1 cellular context compared by ENCODE assay signal in the genomic region with DNA sequence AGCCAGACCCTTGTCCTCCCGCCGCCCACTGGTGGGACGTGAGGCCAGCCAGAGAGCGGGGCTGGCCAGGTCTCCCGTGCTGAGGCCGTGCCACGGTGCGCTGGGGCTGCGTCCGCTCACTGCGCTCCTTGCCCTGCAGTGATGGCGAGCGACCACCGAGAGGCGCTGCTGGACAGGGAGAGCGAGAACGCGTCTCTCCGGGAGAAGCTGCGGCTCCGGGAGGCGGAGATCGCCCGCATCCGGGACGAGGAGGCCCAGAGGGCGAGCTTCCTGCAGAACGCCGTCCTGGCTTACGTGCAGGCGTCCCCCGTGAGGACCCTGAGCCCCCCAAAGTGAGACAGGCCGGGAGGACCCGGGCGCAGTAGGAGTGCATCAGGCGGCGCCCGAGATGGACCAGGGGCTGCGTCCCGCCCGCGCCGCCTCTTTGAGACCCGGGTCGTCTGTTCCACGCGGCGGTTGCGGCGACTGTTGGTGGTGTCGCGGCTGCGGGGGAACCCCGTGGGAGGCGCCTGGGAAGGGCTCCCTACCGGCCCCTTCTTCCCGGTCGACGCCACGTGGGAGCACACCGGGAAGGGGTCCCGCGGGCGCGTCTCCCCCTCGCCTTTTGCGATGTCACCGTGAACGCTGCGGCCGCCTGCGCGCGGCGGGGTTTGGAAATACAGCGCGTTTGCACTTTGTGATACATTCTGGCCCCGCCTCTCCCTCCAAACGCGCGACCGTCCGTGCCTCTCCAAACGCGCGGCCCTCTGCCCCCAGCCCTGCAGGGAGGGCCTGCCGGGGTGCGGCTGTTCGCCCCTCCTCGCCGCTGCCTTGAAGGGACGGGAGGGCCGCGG.
TF ChIP-seq lines count a peak whose summit lies in the region.

No MANE protein-coding gene starts in this region.

TF ChIP-seq in K562, 482 proteins besides CTCF, POLR2A, EP300 and RAD21 (continued from another document and continues in another):
- TF ChIP-seq, protein P1, sequence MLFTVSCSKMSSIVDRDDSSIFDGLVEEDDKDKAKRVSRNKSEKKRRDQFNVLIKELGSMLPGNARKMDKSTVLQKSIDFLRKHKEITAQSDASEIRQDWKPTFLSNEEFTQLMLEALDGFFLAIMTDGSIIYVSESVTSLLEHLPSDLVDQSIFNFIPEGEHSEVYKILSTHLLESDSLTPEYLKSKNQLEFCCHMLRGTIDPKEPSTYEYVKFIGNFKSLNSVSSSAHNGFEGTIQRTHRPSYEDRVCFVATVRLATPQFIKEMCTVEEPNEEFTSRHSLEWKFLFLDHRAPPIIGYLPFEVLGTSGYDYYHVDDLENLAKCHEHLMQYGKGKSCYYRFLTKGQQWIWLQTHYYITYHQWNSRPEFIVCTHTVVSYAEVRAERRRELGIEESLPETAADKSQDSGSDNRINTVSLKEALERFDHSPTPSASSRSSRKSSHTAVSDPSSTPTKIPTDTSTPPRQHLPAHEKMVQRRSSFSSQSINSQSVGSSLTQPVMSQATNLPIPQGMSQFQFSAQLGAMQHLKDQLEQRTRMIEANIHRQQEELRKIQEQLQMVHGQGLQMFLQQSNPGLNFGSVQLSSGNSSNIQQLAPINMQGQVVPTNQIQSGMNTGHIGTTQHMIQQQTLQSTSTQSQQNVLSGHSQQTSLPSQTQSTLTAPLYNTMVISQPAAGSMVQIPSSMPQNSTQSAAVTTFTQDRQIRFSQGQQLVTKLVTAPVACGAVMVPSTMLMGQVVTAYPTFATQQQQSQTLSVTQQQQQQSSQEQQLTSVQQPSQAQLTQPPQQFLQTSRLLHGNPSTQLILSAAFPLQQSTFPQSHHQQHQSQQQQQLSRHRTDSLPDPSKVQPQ (CRISPR knock-in tag; IDR thresholded peaks at IDR 0.05; ENCODE audit: borderline replicate concordance): no peak
- no peak for TF ChIP-seq CBX1 (IDR thresholded peaks at IDR 0.05; ENCODE audit: low read depth)
- no peak for TF ChIP-seq KDM5B (IDR thresholded peaks at IDR 0.05; ENCODE audit: insufficient replicate concordance, low read depth, low read length)
- no peak for TF ChIP-seq KHSRP (IDR thresholded peaks at IDR 0.05)
- TF ChIP-seq RBM39 (optimal IDR thresholded peaks at IDR 0.05; ENCODE audit: low read depth, low read length): no peak
- TF ChIP-seq BDP1 (IDR thresholded peaks at IDR 0.05; ENCODE audit: insufficient read depth, insufficient read length): no peak
- TF ChIP-seq MEF2D (tag; conservative IDR thresholded peaks at IDR 0.05; ENCODE audit: low read depth): no peak
- no peak for TF ChIP-seq CREBBP (IDR thresholded peaks at IDR 0.05; ENCODE audit: low read depth, low read length)
- TF ChIP-seq NFIC (IDR thresholded peaks at IDR 0.05): peak; percentile 42; the same call in 1 of the 2 replicates
- peak; percentile 83 for TF ChIP-seq CC2D1A (IDR thresholded peaks at IDR 0.05)
- no peak for TF ChIP-seq PURB (CRISPR knock-in tag; IDR thresholded peaks at IDR 0.05; ENCODE audit: low read depth)
- TF ChIP-seq HNRNPUL1 (IDR thresholded peaks at IDR 0.05; ENCODE audit: low read length): no peak
- TF ChIP-seq, protein P2, sequence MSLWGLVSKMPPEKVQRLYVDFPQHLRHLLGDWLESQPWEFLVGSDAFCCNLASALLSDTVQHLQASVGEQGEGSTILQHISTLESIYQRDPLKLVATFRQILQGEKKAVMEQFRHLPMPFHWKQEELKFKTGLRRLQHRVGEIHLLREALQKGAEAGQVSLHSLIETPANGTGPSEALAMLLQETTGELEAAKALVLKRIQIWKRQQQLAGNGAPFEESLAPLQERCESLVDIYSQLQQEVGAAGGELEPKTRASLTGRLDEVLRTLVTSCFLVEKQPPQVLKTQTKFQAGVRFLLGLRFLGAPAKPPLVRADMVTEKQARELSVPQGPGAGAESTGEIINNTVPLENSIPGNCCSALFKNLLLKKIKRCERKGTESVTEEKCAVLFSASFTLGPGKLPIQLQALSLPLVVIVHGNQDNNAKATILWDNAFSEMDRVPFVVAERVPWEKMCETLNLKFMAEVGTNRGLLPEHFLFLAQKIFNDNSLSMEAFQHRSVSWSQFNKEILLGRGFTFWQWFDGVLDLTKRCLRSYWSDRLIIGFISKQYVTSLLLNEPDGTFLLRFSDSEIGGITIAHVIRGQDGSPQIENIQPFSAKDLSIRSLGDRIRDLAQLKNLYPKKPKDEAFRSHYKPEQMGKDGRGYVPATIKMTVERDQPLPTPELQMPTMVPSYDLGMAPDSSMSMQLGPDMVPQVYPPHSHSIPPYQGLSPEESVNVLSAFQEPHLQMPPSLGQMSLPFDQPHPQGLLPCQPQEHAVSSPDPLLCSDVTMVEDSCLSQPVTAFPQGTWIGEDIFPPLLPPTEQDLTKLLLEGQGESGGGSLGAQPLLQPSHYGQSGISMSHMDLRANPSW (CRISPR knock-in tag; IDR thresholded peaks at IDR 0.05): 0 out of 2 replicates have a peak, but pooled peaks have one; percentile 45
- TF ChIP-seq MED1 (CRISPR knock-in tag; IDR thresholded peaks at IDR 0.05; ENCODE audit: borderline replicate concordance): no peak
- TF ChIP-seq, protein P3, sequence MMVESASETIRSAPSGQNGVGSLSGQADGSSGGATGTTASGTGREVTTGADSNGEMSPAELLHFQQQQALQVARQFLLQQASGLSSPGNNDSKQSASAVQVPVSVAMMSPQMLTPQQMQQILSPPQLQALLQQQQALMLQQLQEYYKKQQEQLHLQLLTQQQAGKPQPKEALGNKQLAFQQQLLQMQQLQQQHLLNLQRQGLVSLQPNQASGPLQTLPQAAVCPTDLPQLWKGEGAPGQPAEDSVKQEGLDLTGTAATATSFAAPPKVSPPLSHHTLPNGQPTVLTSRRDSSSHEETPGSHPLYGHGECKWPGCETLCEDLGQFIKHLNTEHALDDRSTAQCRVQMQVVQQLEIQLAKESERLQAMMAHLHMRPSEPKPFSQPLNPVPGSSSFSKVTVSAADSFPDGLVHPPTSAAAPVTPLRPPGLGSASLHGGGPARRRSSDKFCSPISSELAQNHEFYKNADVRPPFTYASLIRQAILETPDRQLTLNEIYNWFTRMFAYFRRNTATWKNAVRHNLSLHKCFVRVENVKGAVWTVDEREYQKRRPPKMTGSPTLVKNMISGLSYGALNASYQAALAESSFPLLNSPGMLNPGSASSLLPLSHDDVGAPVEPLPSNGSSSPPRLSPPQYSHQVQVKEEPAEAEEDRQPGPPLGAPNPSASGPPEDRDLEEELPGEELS (CRISPR knock-in tag; IDR thresholded peaks at IDR 0.05; ENCODE audit: borderline replicate concordance): no peak
- peak; percentile 85 for TF ChIP-seq CXXC5 (CRISPR knock-in tag; IDR thresholded peaks at IDR 0.05)
- no peak for TF ChIP-seq FOS (IDR thresholded peaks at IDR 0.05; ENCODE audit: extremely low read depth, insufficient read length)
- no peak for TF ChIP-seq RNF2 (IDR thresholded peaks at IDR 0.05)
- TF ChIP-seq RBM15 (IDR thresholded peaks at IDR 0.05; ENCODE audit: insufficient read depth, low read length): no peak
- 0 out of 2 replicates have a peak, but pooled peaks have one; percentile 49 for TF ChIP-seq ZNF766 (CRISPR knock-in tag; conservative IDR thresholded peaks at IDR 0.05)
- TF ChIP-seq, protein P4, sequence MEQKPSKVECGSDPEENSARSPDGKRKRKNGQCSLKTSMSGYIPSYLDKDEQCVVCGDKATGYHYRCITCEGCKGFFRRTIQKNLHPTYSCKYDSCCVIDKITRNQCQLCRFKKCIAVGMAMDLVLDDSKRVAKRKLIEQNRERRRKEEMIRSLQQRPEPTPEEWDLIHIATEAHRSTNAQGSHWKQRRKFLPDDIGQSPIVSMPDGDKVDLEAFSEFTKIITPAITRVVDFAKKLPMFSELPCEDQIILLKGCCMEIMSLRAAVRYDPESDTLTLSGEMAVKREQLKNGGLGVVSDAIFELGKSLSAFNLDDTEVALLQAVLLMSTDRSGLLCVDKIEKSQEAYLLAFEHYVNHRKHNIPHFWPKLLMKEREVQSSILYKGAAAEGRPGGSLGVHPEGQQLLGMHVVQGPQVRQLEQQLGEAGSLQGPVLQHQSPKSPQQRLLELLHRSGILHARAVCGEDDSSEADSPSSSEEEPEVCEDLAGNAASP (IDR thresholded peaks at IDR 0.05): no peak
- no peak for TF ChIP-seq ZNF695 (CRISPR knock-in tag; IDR thresholded peaks at IDR 0.05)
- no peak; the same call in 1 of the 2 replicates for TF ChIP-seq GATAD2A (IDR thresholded peaks at IDR 0.05)
- TF ChIP-seq, protein P5, sequence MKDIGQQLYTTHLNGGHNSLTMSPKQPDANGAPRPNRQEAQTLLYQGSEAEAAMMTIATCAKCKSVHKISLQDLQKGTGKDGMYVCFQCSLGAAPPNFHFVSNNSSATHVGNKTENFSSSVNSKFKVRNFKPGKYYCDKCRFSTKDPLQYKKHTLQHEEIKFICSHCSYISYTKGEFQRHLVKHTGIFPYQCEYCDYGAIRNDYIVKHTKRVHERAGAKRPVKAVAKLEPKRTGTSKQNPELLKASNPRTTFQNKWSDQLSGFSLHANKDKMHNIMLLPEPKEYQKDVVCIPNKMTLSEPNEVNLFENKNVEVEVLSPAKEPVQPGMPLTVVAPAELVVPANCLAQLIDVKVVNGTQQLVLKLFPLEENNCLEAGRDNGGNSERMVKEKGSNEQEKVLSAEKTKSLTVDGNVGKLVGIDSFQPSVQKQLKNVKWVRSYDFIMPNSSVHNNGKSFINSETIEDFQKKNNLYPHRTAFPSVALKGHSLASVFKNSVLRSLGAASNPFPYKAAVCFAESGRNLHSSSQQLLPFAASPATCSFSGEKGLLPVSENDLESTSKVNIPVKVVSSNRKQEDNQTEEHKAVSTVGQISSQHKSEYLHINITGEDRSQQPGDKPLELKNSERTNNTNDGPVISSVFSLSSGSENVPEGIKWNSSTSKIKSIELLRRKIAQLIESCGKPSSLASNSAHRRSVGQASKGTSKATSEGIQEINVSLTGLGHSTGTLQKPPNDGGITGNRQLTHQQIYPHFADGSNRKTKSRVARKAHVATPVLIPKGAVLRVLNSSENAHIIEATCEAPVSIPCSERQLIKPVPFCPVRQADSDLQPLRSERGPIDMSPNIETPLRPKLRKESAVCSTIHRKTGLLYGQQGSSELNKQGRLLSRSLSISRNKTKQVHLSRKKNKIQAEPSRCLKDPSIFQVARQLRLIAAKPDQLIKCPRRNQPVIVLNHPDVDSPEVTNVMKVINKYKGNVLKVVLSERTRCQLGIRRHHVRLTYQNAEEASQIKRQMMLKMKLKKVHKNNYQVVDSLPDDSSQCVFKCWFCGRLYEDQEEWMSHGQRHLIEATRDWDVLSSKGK (CRISPR knock-in tag; IDR thresholded peaks at IDR 0.05): no peak
- no peak for TF ChIP-seq NELFE (IDR thresholded peaks at IDR 0.05; ENCODE audit: insufficient read depth, insufficient read length)
- peak; percentile 54; the same call in 1 of the 2 replicates for TF ChIP-seq ZNF263 (CRISPR knock-in tag; IDR thresholded peaks at IDR 0.05; ENCODE audit: borderline replicate concordance)
- TF ChIP-seq ZNF354B (CRISPR knock-in tag; IDR thresholded peaks at IDR 0.05): no peak
- TF ChIP-seq PTRF (tag; IDR thresholded peaks at IDR 0.05): no peak
- TF ChIP-seq ZNF436 (CRISPR knock-in tag; IDR thresholded peaks at IDR 0.05): no peak
- TF ChIP-seq, protein P6, sequence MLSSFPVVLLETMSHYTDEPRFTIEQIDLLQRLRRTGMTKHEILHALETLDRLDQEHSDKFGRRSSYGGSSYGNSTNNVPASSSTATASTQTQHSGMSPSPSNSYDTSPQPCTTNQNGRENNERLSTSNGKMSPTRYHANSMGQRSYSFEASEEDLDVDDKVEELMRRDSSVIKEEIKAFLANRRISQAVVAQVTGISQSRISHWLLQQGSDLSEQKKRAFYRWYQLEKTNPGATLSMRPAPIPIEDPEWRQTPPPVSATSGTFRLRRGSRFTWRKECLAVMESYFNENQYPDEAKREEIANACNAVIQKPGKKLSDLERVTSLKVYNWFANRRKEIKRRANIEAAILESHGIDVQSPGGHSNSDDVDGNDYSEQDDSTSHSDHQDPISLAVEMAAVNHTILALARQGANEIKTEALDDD (IDR thresholded peaks at IDR 0.05): no peak
- no peak for TF ChIP-seq CHD1 (IDR thresholded peaks at IDR 0.05; ENCODE audit: low read length)
- TF ChIP-seq ZSCAN29 (IDR thresholded peaks at IDR 0.05): peak; percentile 34; the same call in 1 of the 2 replicates
- no peak for TF ChIP-seq KLF1 (tag; IDR thresholded peaks at IDR 0.05)
